ENCODE assay signal across 25 cellular contexts in genomic region chr13:113897966-113898365, GRCh38. TPM values are rescaled to one million over a fixed set of nuclear protein-coding genes. Genes with fewer than 3 reads are reported as not detected.
DNase-seq lines count a peak whose midpoint lies in the region; ATAC-seq and TF ChIP-seq lines count a peak whose summit lies in the region.
"Had no signal": no experiment of that assay in that cellular context is flagged by ENCODE, and none has a peak within 500 bp of the region (broad histone marks: within the 10 kb centered on the region; RNA-seq: fewer than 3 reads in every experiment).

No MANE protein-coding gene starts in this region.

- H2BK120ac ChIP-seq in mesenchymal stem cell (ENCODE audit: low read depth, low read length) = no peak overlapping the region

- peak overlapping the region; percentile 92 for H3K27ac Mint-ChIP-seq in chondrocyte (ENCODE audit: unreplicated experiment)
- H3K27ac Mint-ChIP-seq: activated B cell treated with CpG ODN at 0.5 μM for 24 hours; activated T-cell treated with anti-CD3 and anti-CD28 coated beads, Interleukin-2, amount 50 U/mL, for 24 hours had no signal

- H3K14ac ChIP-seq in mesenchymal stem cell (ENCODE audit: low read length in 2 of 2) = no peak overlapping the region

- peak; percentile 6 for DNase-seq in left ventricle myocardium superior
- DNase-seq in cardiac septum (ENCODE audit: low spot score) = no peak
- no peak for DNase-seq in chondrocyte (ENCODE audit: low spot score)
- DNase-seq in mesenchymal stem cell = no peak
- no peak for DNase-seq in SKM-1 (lab: John Stamatoyannopoulos, UW; ENCODE audit: unreplicated experiment)
- no peak for DNase-seq in NOMO-1 treated with DMSO at 0.1 percent for 48 hours (lab: John Stamatoyannopoulos, UW; ENCODE audit: unreplicated experiment)
- DNase-seq in activated CD4-positive, alpha-beta T cell treated with anti-CD3 and anti-CD28 coated beads, Interleukin-2, amount 50 U/mL, for 4 hours = no peak
- no peak for DNase-seq in DMS53 (lab: John Stamatoyannopoulos, UW)
- DNase-seq: activated B cell treated with CpG ODN at 0.5 μM for 24 hours; activated CD4-positive, alpha-beta T cell treated with anti-CD3 and anti-CD28 coated beads, Interleukin-2, amount 50 U/mL, for 48 hours; activated T-cell treated with anti-CD3 and anti-CD28 coated beads, Interleukin-2, amount 50 U/mL, for 24 hours; MV-4-11; NCI-H1694 treated with DMSO at 0.1 percent for 48 hours; NCI-H2227 treated with DMSO at 0.1 percent for 48 hours; NCI-H774; spleen; stimulated activated CD4-positive, alpha-beta T cell treated with anti-CD3 and anti-CD28 coated beads, Interleukin-4, amount 100 ng/mL, for 1 hour; stimulated activated naive CD4-positive, alpha-beta T cell treated with Interleukin-2 at 50 U/mL for 16 hours had no signal

- peak overlapping the region; percentile 97 for H3K27ac ChIP-seq in mesenchymal stem cell (ENCODE audit: low read length, poor library complexity, severe bottlenecking)
- H3K27ac ChIP-seq: A549; adrenal gland; BLaER1 treated with 17β-estradiol and CSF1 and Interleukin-3, amounts not matched to agents 10 nM and 100 nM; foreskin keratinocyte; hepatocyte; neutrophil; spleen had no signal

- peak overlapping the region; percentile 97 for H2AK5ac ChIP-seq in mesenchymal stem cell (ENCODE audit: low read length, severe bottlenecking)

- H3K4me3 Mint-ChIP-seq in chondrocyte (ENCODE audit: unreplicated experiment) = no peak overlapping the region
- H3K4me3 Mint-ChIP-seq: activated B cell treated with CpG ODN at 0.5 μM for 24 hours; activated T-cell treated with anti-CD3 and anti-CD28 coated beads, Interleukin-2, amount 50 U/mL, for 24 hours had no signal

- H3K18ac ChIP-seq in mesenchymal stem cell (ENCODE audit: low read depth in 1 of 2, low read length in 2 of 2) = peak overlapping the region; percentile 1 to 69

- peaks cover 16% of the 10 kb centered on the region for H3K4me1 ChIP-seq in mesenchymal stem cell (ENCODE audit: control insufficient read depth, insufficient read depth, low read depth, low read length)
- H3K4me1 ChIP-seq: A549; adrenal gland; BLaER1 treated with 17β-estradiol and CSF1 and Interleukin-3, amounts not matched to agents 10 nM and 100 nM; breast epithelium; spleen had no signal

- no peak overlapping the region for H2AFZ ChIP-seq in mesenchymal stem cell (ENCODE audit: low read depth, low read length)
- H2AFZ ChIP-seq: hepatocyte had no signal

- peak overlapping the region; percentile 34 for H3K9ac ChIP-seq in mesenchymal stem cell (ENCODE audit: low read length)
- H3K9ac ChIP-seq: BLaER1 treated with 17β-estradiol and CSF1 and Interleukin-3, amounts not matched to agents 10 nM and 100 nM had no signal

- TF ChIP-seq CTCF in chondrocyte (IDR thresholded peaks at IDR 0.05) = no peak

- H3K79me1 ChIP-seq in mesenchymal stem cell (replicated peaks; ENCODE audit: low read length, poor library complexity, severe bottlenecking) = no peaks in the 10 kb centered on the region

- peak overlapping the region; percentile 99 for H2BK5ac ChIP-seq in mesenchymal stem cell (ENCODE audit: low read depth, low read length, poor library complexity, severe bottlenecking)

- no peak overlapping the region for H4K8ac ChIP-seq in mesenchymal stem cell (ENCODE audit: low read length)

- no peak overlapping the region for H3K4me2 ChIP-seq in mesenchymal stem cell (ENCODE audit: low read length, poor library complexity, severe bottlenecking)
- H3K4me2 ChIP-seq: A549; BLaER1 treated with 17β-estradiol and CSF1 and Interleukin-3, amounts not matched to agents 10 nM and 100 nM; hepatocyte had no signal

- ATAC-seq in left ventricle myocardium superior = no peak

- peak overlapping the region; percentile 9 to 59 for H2BK12ac ChIP-seq in mesenchymal stem cell (ENCODE audit: low read length in 2 of 2)

- H3K27me3 Mint-ChIP-seq in chondrocyte (ENCODE audit: low read depth) = no peaks in the 10 kb centered on the region

- no peak overlapping the region for H3K23ac ChIP-seq in mesenchymal stem cell (ENCODE audit: low read length in 2 of 2)

- intact Hi-C loops in left ventricle myocardium superior (cut with micrococcal nuclease) (no loop called here), cardiac septum (cut with DNase I) (no loop called here)

- H3K4me1 Mint-ChIP-seq in chondrocyte (ENCODE audit: low read depth) = peaks cover 47% of the 10 kb centered on the region
- H3K4me1 Mint-ChIP-seq: activated B cell treated with CpG ODN at 0.5 μM for 24 hours had no signal

- H3K27me3 ChIP-seq in mesenchymal stem cell (ENCODE audit: control insufficient read depth in 1 of 2, insufficient read depth in 1 of 2, low read length in 2 of 2) = no peaks in the 10 kb centered on the region
- H3K27me3 ChIP-seq: BLaER1 treated with 17β-estradiol and CSF1 and Interleukin-3, amounts not matched to agents 10 nM and 100 nM; breast epithelium; hepatocyte had no signal

- H2BK15ac ChIP-seq in mesenchymal stem cell (ENCODE audit: low read depth, poor library complexity, severe bottlenecking) = no peak overlapping the region

- 79% methylated on average over 4 of the region's 4 CpGs for WGBS in mesenchymal stem cell

- H3K9me3 Mint-ChIP-seq in chondrocyte (ENCODE audit: low read depth) = peaks cover 18% of the 10 kb centered on the region
- H3K9me3 Mint-ChIP-seq: activated B cell treated with CpG ODN at 0.5 μM for 24 hours; activated T-cell treated with anti-CD3 and anti-CD28 coated beads, Interleukin-2, amount 50 U/mL, for 24 hours had no signal

- peaks cover 4% of the 10 kb centered on the region for H3K36me3 Mint-ChIP-seq in chondrocyte (ENCODE audit: low read depth)

- H4K91ac ChIP-seq in mesenchymal stem cell (ENCODE audit: low read length) = peak overlapping the region; percentile 27

- H3K4ac ChIP-seq in mesenchymal stem cell (ENCODE audit: low read depth in 1 of 2, low read length in 2 of 2) = peak overlapping the region; percentile 54 to 85

- H3K36me3 ChIP-seq in mesenchymal stem cell (ENCODE audit: control insufficient read depth in 1 of 2, insufficient read depth in 2 of 2, low read depth in 1 of 2, low read length in 2 of 2) = no peaks in the 10 kb centered on the region
- H3K36me3 ChIP-seq: adrenal gland; BLaER1 treated with 17β-estradiol and CSF1 and Interleukin-3, amounts not matched to agents 10 nM and 100 nM; breast epithelium; neutrophil; spleen had no signal

- no peak overlapping the region for H3K4me3 ChIP-seq in mesenchymal stem cell (ENCODE audit: insufficient read depth in 1 of 2, low read depth in 1 of 2, low read length in 2 of 2)
- H3K4me3 ChIP-seq: A549; adrenal gland; BLaER1 treated with 17β-estradiol and CSF1 and Interleukin-3, amounts not matched to agents 10 nM and 100 nM; breast epithelium; hepatocyte; spleen had no signal

- H3K9me3 ChIP-seq in mesenchymal stem cell (ENCODE audit: control insufficient read depth, low read length) = peaks cover 5% of the 10 kb centered on the region
- H3K9me3 ChIP-seq: adrenal gland, breast epithelium, neutrophil, spleen had no signal

RNA-seq across cellular contexts. Expression of gene GAS6, which starts 34.1 kb away (rescaled TPM):
- total RNA-seq in left ventricle myocardium superior = 210 TPM
- total RNA-seq in cardiac septum = 201 TPM
- total RNA-seq in chondrocyte = 83.7 to 113 TPM (median 111 TPM) in 3 replicates
- polyA plus RNA-seq in mesenchymal stem cell (2013, experiment 1 of 2) = 126 TPM
- polyA plus RNA-seq in mesenchymal stem cell (2013, experiment 2 of 2) = 127 TPM
